Comparison of ENCODE assay signal across 8 cellular contexts in genomic region chr7:44018857-44019807, GRCh38. TPM values are rescaled to one million over a fixed set of nuclear protein-coding genes. Genes with fewer than 3 reads are reported as not detected.
DNase-seq lines count a peak whose midpoint lies in the region; ATAC-seq and TF ChIP-seq lines count a peak whose summit lies in the region.
"Not testable (repeated sequence)": the region's sequence is repeated elsewhere in the genome, so short reads cannot be mapped to it uniquely, and the experiment has no call there.

No MANE protein-coding gene starts in this region.

- not testable (repeated sequence) for H3K27me3 ChIP-seq in DND-41 (ENCODE audit: insufficient read depth, low read length, poor library complexity); muscle layer of duodenum (ENCODE audit: low read depth, low read length)

- peak overlapping the region; percentile 59 for H3K9ac ChIP-seq in DND-41 (ENCODE audit: low read depth, low read length)

- peak overlapping the region; percentile 75 for H3K27ac ChIP-seq in DND-41 (ENCODE audit: low read length)
- not testable (repeated sequence) for H3K27ac ChIP-seq in muscle layer of duodenum (ENCODE audit: low read length)

- TF ChIP-seq CTCF in DND-41 (IDR thresholded peaks at IDR 0.05; ENCODE audit: borderline replicate concordance, extremely low read depth, low read length, poor library complexity, severe bottlenecking), result peak; percentile 80

- peaks cover 35% of the 10 kb centered on the region for H3K4me1 Mint-ChIP-seq in activated T-cell treated with anti-CD3 and anti-CD28 coated beads, Interleukin-2, amount 50 U/mL, for 24 hours (ENCODE audit: low read depth)

- peak overlapping the region; percentile 73 for H2AFZ ChIP-seq in DND-41 (ENCODE audit: low read depth, low read length)

- H3K27ac Mint-ChIP-seq in activated T-cell treated with anti-CD3 and anti-CD28 coated beads, Interleukin-2, amount 50 U/mL, for 24 hours, result peak overlapping the region; percentile 94

- H3K79me2 ChIP-seq in DND-41 (ENCODE audit: insufficient read depth, low read length), result peaks cover 20% of the 10 kb centered on the region

- H3K4me1 ChIP-seq in DND-41 (ENCODE audit: insufficient read depth, low read length) (peaks cover 23% of the 10 kb centered on the region), muscle layer of duodenum (ENCODE audit: control insufficient read depth in 1 of 2, insufficient read depth in 2 of 2, low read length in 2 of 2) (peaks cover 0 to 12% of the 10 kb centered on the region in 2 donors)

- H3K4me2 ChIP-seq in DND-41 (ENCODE audit: insufficient read depth, low read length), result peak overlapping the region; percentile 64

- H4K20me1 ChIP-seq in DND-41 (ENCODE audit: insufficient read depth, low read length), result not testable (repeated sequence)

- peaks cover 13% of the 10 kb centered on the region for H3K36me3 Mint-ChIP-seq in activated T-cell treated with anti-CD3 and anti-CD28 coated beads, Interleukin-2, amount 50 U/mL, for 24 hours (ENCODE audit: low read depth)

- H3K9me3 ChIP-seq in DND-41 (ENCODE audit: insufficient read depth, low read length, severe bottlenecking); muscle layer of duodenum (ENCODE audit: control insufficient read depth in 1 of 2, low read length in 2 of 2): not testable (repeated sequence)

- H3K27me3 Mint-ChIP-seq in activated T-cell treated with anti-CD3 and anti-CD28 coated beads, Interleukin-2, amount 50 U/mL, for 24 hours, result not testable (repeated sequence)

- H3K36me3 ChIP-seq in DND-41 (ENCODE audit: insufficient read depth, low read length); muscle layer of duodenum (ENCODE audit: control insufficient read depth in 1 of 2, insufficient read depth in 2 of 2, low read length in 2 of 2): not testable (repeated sequence)

- ATAC-seq in DND-41 (ENCODE audit: insufficient read depth, low read depth) (peak; percentile 95), GM21723 (IDR thresholded peaks at IDR 0.05; ENCODE audit: unreplicated experiment) (peak; percentile 94), esophagus mucosa (peak; percentile 96)

- peak overlapping the region; percentile 52 to 67; a peak in 3 of 4 replicates for H3K4me3 ChIP-seq in DND-41 (ENCODE audit: low read depth in 1 of 2, low read length in 2 of 2)
- H3K4me3 ChIP-seq in Jurkat, Clone E6-1 (ENCODE audit: low read length), result peak overlapping the region; percentile 69
- peak overlapping the region; percentile 52 to 84 for H3K4me3 ChIP-seq in muscle layer of duodenum (ENCODE audit: low read depth in 1 of 2, low read length in 2 of 2)

- H3K4me3 Mint-ChIP-seq in activated T-cell treated with anti-CD3 and anti-CD28 coated beads, Interleukin-2, amount 50 U/mL, for 24 hours, result peak overlapping the region; percentile 94

- not testable (repeated sequence) for H3K9me3 Mint-ChIP-seq in activated T-cell treated with anti-CD3 and anti-CD28 coated beads, Interleukin-2, amount 50 U/mL, for 24 hours

- DNase-seq in DND-41, result peak; percentile 99
- peak; percentile 95 for DNase-seq in Jurkat, Clone E6-1 (ENCODE audit: low read depth, low spot score)
- DNase-seq in OCI-M2 (lab: John Stamatoyannopoulos, UW; ENCODE audit: unreplicated experiment), result peak; percentile 76
- DNase-seq in activated T-cell treated with anti-CD3 and anti-CD28 coated beads, Interleukin-2, amount 50 U/mL, for 24 hours, result peak; percentile 100
- DNase-seq in stimulated activated CD8-positive, alpha-beta memory T cell treated with anti-CD3 and anti-CD28 coated beads, Interleukin-7, amount 100 ng/mL, for 1 hour (ENCODE audit: low read depth in 2 of 2), result peak; percentile 98 to 99

RNA-seq across cellular contexts. Expression of gene SPDYE1, which starts 21.4 kb away (rescaled TPM):
- polyA plus RNA-seq in Jurkat, Clone E6-1 (2012; ENCODE audit: insufficient read depth, insufficient read length), result not detected
- total RNA-seq in esophagus mucosa, result not detected

RNA-seq across cellular contexts. Expression of gene DBNL, which starts 25.4 kb away (rescaled TPM):
- 93.0 TPM for polyA plus RNA-seq in Jurkat, Clone E6-1 (2012; ENCODE audit: insufficient read depth, insufficient read length)
- 157 TPM for total RNA-seq in esophagus mucosa

RNA-seq across cellular contexts. Expression of gene PGAM2, which starts 46.2 kb away (rescaled TPM):
- polyA plus RNA-seq in Jurkat, Clone E6-1 (2012; ENCODE audit: insufficient read depth, insufficient read length), result not detected
- 2.6 TPM for total RNA-seq in esophagus mucosa
